30 cellular contexts compared by ENCODE assay signal in the genomic region with DNA sequence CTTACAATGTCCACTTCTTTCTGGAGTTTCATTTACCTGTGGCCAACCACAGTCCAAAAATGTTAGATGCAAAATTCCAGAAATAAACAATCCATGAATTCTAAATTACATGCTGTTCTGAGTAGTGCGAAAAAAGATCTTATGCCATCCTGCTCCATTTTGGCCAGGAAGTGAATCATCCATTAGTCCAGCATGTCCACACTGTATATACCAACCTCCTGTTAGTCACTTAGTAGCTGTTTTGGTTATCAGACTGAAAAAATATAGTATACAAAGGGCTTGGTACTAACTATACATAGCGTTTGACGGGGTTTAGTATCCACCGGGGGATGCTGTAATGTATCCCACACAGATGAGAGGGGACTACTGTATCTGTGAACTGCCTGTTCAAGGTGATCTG.
DNase-seq lines count a peak whose midpoint lies in the region; ATAC-seq, FAIRE-seq and TF ChIP-seq lines count a peak whose summit lies in the region.
"Had no signal": no experiment of that assay in that cellular context is flagged by ENCODE, and none has a peak within 500 bp of the region (broad histone marks: within the 10 kb centered on the region; RNA-seq: fewer than 3 reads in every experiment).

No MANE protein-coding gene starts in this region.

- no peak overlapping the region for H3K27ac ChIP-seq in upper lobe of right lung
- H3K27ac ChIP-seq: body of pancreas, HL-60, neural progenitor cell, prostate gland, skin epidermis, thoracic aorta had no signal

- H3K9me3 ChIP-seq in upper lobe of right lung, result no peaks in the 10 kb centered on the region
- H3K9me3 ChIP-seq: body of pancreas, prostate gland, thoracic aorta had no signal

- H3K4me3 Mint-ChIP-seq in osteocyte (ENCODE audit: unreplicated experiment), result no peak overlapping the region
- H3K4me3 Mint-ChIP-seq: activated naive CD8-positive, alpha-beta T cell; CD4-positive, CD25-positive, alpha-beta regulatory T cell; H9; IgD-negative memory B cell; neural progenitor cell had no signal

- TF ChIP-seq CTCF in bronchial epithelial cell (IDR thresholded peaks at IDR 0.05; ENCODE audit: insufficient read depth, low read length, severe bottlenecking), result no peak
- TF ChIP-seq CTCF in osteocyte (IDR thresholded peaks at IDR 0.05), result no peak
- no peak for TF ChIP-seq CTCF in upper lobe of right lung (IDR thresholded peaks at IDR 0.05)

- H3K4me1 Mint-ChIP-seq in osteocyte (ENCODE audit: unreplicated experiment), result no peaks in the 10 kb centered on the region
- H3K4me1 Mint-ChIP-seq: CD4-positive, CD25-positive, alpha-beta regulatory T cell; IgD-negative memory B cell; neural progenitor cell had no signal

- H3K36me3 Mint-ChIP-seq in osteocyte (ENCODE audit: unreplicated experiment), result no peaks in the 10 kb centered on the region
- H3K36me3 Mint-ChIP-seq: activated naive CD8-positive, alpha-beta T cell; CD4-positive, CD25-positive, alpha-beta regulatory T cell; IgD-negative memory B cell; neural progenitor cell had no signal

- ATAC-seq in upper lobe of right lung, result no peak
- ATAC-seq: body of pancreas had no signal

- H3K27me3 ChIP-seq in bronchial epithelial cell (ENCODE audit: control insufficient read depth, insufficient read depth, low read length), result no peaks in the 10 kb centered on the region
- H3K27me3 ChIP-seq in upper lobe of right lung, result no peaks in the 10 kb centered on the region
- H3K27me3 ChIP-seq: body of pancreas, neural progenitor cell had no signal

- no peaks in the 10 kb centered on the region for H3K27me3 Mint-ChIP-seq in osteocyte (ENCODE audit: unreplicated experiment)
- H3K27me3 Mint-ChIP-seq: IgD-negative memory B cell had no signal

- no peak overlapping the region for H3K4me3 ChIP-seq in bronchial epithelial cell (ENCODE audit: low read depth, low read length)
- H3K4me3 ChIP-seq in upper lobe of right lung, result no peak overlapping the region
- H3K4me3 ChIP-seq: body of pancreas, neural progenitor cell, prostate gland, skin epidermis, thoracic aorta had no signal

- H3K9me3 Mint-ChIP-seq in osteocyte (ENCODE audit: unreplicated experiment), result no peaks in the 10 kb centered on the region
- H3K9me3 Mint-ChIP-seq: H9 had no signal

- no peak for FAIRE-seq in bronchial epithelial cell (lab: Jason Lieb, UNC)
- FAIRE-seq: colon, GM18507, islet of Langerhans, TTC549 had no signal

- peak; percentile 26 for DNase-seq in ELR (ENCODE audit: low read depth)
- peak; percentile 11 for DNase-seq in RPMI7951 (ENCODE audit: low read depth)
- DNase-seq in bronchial epithelial cell (ENCODE audit: low read depth), result peak; percentile 9
- peak; percentile 29 for DNase-seq in hepatic stellate cell (ENCODE audit: low spot score)
- no peak for DNase-seq in osteocyte (ENCODE audit: extremely low spot score, unreplicated experiment)
- DNase-seq in NK-92 treated with Interleukin-12 subunit alpha and Interleukin-12 subunit beta, amount 100 ng/mL, for 24 hours (lab: John Stamatoyannopoulos, UW), result no peak
- no peak for DNase-seq in T-helper 9 cell
- no peak for DNase-seq in upper lobe of right lung
- DNase-seq: activated T-cell treated with anti-CD3 and anti-CD28 coated beads, Interleukin-2, amount 50 U/mL, for 48 hours; body of pancreas; CD4-positive, CD25-positive, alpha-beta regulatory T cell; GDM1; H9; NCI-H1436; NCI-H2171; NCI-H526 treated with DMSO at 0.1 percent for 48 hours; SHP77; stimulated activated CD4-positive, alpha-beta T cell treated with anti-CD3 and anti-CD28 coated beads, Interleukin-2, amount 100 ng/mL, for 48 hours; stimulated activated naive CD4-positive, alpha-beta T cell treated with Interleukin-2 at 50 U/mL for 16 hours had no signal

- intact Hi-C loops in upper lobe of right lung (cut with DNase I), result no loop called here

- H3K4me1 ChIP-seq in upper lobe of right lung, result no peaks in the 10 kb centered on the region
- H3K4me1 ChIP-seq: body of pancreas, neural progenitor cell, prostate gland had no signal

- H3K36me3 ChIP-seq in bronchial epithelial cell (ENCODE audit: control insufficient read depth, insufficient read depth, low read length) (no peaks in the 10 kb centered on the region), upper lobe of right lung (no peaks in the 10 kb centered on the region)
- H3K36me3 ChIP-seq: neural progenitor cell, prostate gland, thoracic aorta had no signal

- H3K27ac Mint-ChIP-seq in osteocyte (ENCODE audit: unreplicated experiment), result no peak overlapping the region
- H3K27ac Mint-ChIP-seq: activated naive CD8-positive, alpha-beta T cell; CD4-positive, CD25-positive, alpha-beta regulatory T cell; H9; IgD-negative memory B cell; neural progenitor cell had no signal

Comparison
In these comparisons a context has a peak if more than half of its experiments do, and no peak if none do; other contexts are left out.
1. DNase-seq: peak in ELR (single experiment), RPMI7951 (single experiment), bronchial epithelial cell (single experiment) and hepatic stellate cell (single experiment); none in osteocyte (single experiment), NK-92 treated with Interleukin-12 subunit alpha and Interleukin-12 subunit beta, amount 100 ng/mL, for 24 hours (single experiment), T-helper 9 cell (single experiment) and upper lobe of right lung (single experiment).